Comparison of ENCODE assay signal across 26 cellular contexts in genomic region chr3:52998781-52999509, GRCh38. TPM values are rescaled to one million over a fixed set of nuclear protein-coding genes. Genes with fewer than 3 reads are reported as not detected.
A peak's percentile ranks its signal among the peaks of the same experiment; 100 is the strongest.
DNase-seq lines count a peak whose midpoint lies in the region; ATAC-seq, FAIRE-seq and TF ChIP-seq lines count a peak whose summit lies in the region.
"Had no signal": no experiment of that assay in that cellular context is flagged by ENCODE, and none has a peak within 500 bp of the region (broad histone marks: within the 10 kb centered on the region; RNA-seq: fewer than 3 reads in every experiment).

No MANE protein-coding gene starts in this region.

- TF ChIP-seq RAD21 in HepG2 (CRISPR knock-in tag; IDR thresholded peaks at IDR 0.05) = no peak

- no peaks in the 10 kb centered on the region for H3K27me3 Mint-ChIP-seq in activated naive CD8-positive, alpha-beta T cell treated with anti-CD3 and anti-CD28 coated beads for 36 hours
- H3K27me3 Mint-ChIP-seq: activated naive CD4-positive, alpha-beta T cell treated with anti-CD3 and anti-CD28 coated beads, Interleukin-2, amount 10 ng/mL, durations not matched to agents 7 days and 5 days had no signal

- H3K4me1 ChIP-seq in left ventricle myocardium inferior (no peaks in the 10 kb centered on the region), colonic mucosa (no peaks in the 10 kb centered on the region), HepG2 (ENCODE audit: insufficient read depth, low read length) (peaks cover 13% of the 10 kb centered on the region), aorta (ENCODE audit: control insufficient read depth in 1 of 2, insufficient read depth in 2 of 2, low read length in 2 of 2) (no peaks in the 10 kb centered on the region)
- H3K4me1 ChIP-seq: Peyer's patch, prostate gland had no signal

- no peak overlapping the region for H3K4me2 ChIP-seq in HepG2 (ENCODE audit: low read depth, low read length)

- no peaks in the 10 kb centered on the region for H3K9me3 Mint-ChIP-seq in activated naive CD8-positive, alpha-beta T cell treated with anti-CD3 and anti-CD28 coated beads for 36 hours
- H3K9me3 Mint-ChIP-seq: activated naive CD4-positive, alpha-beta T cell treated with anti-CD3 and anti-CD28 coated beads, Interleukin-2, amount 10 ng/mL, durations not matched to agents 7 days and 5 days; CD8-positive, alpha-beta T cell; T-helper 1 cell treated with Interleukin-12 subunit alpha and Interleukin-12 subunit beta and Interleukin-4 antibody, amounts not matched to agents 30 μg/mL and 1 μg/mL, for 36 hours had no signal

- intact Hi-C loops in left ventricle myocardium superior (cut with micrococcal nuclease) = no loop called here
- intact Hi-C loops in left ventricle myocardium inferior (cut with micrococcal nuclease) = no loop called here
- intact Hi-C loops in colonic mucosa (cut with DNase I) = no loop called here
- intact Hi-C loops in HepG2 (cut with micrococcal nuclease; ENCODE audit: unreplicated experiment) = no loop called here
- intact Hi-C loops in aorta (cut with DNase I) = no loop called here

- H3K36me3 Mint-ChIP-seq in activated naive CD8-positive, alpha-beta T cell treated with anti-CD3 and anti-CD28 coated beads for 36 hours = peaks cover 7% of the 10 kb centered on the region

- H3K9ac ChIP-seq in colonic mucosa (ENCODE audit: low read depth in 2 of 2, low read length in 2 of 2) (no peak overlapping the region), HepG2 (ENCODE audit: insufficient read depth, low read depth, low read length) (no peak overlapping the region)

- POLR2A ChIA-PET in HepG2 (lab: Yijun Ruan, JAX) = no interaction called here

- H3K27ac ChIP-seq in left ventricle myocardium inferior (replicated peaks) = no peak overlapping the region
- H3K27ac ChIP-seq in colonic mucosa = no peak overlapping the region
- no peak overlapping the region for H3K27ac ChIP-seq in HepG2 (ENCODE audit: extremely low read length, insufficient read depth, low read length)
- H3K27ac ChIP-seq in aorta (ENCODE audit: low read depth in 1 of 2, low read length in 2 of 2) = no peak overlapping the region
- H3K27ac ChIP-seq: Peyer's patch, prostate gland, thoracic aorta had no signal

- H3K4me3 Mint-ChIP-seq in activated naive CD8-positive, alpha-beta T cell treated with anti-CD3 and anti-CD28 coated beads for 36 hours = no peak overlapping the region
- H3K4me3 Mint-ChIP-seq: activated naive CD4-positive, alpha-beta T cell treated with anti-CD3 and anti-CD28 coated beads, Interleukin-2, amount 10 ng/mL, durations not matched to agents 7 days and 5 days; CD8-positive, alpha-beta T cell; T-helper 1 cell treated with Interleukin-12 subunit alpha and Interleukin-12 subunit beta and Interleukin-4 antibody, amounts not matched to agents 30 μg/mL and 1 μg/mL, for 36 hours had no signal

- whole genome bisulfite sequencing in HepG2 (ENCODE audit: low lambda C conversion rate) = 94% methylated on average over 31 of the region's 41 CpGs
- 96 to 97% methylated on average over 40 to 41 of the region's 41 CpGs for WGBS in aorta, 2 donors

- TF ChIP-seq CTCF in left ventricle myocardium inferior (IDR thresholded peaks at IDR 0.05; ENCODE audit: borderline replicate concordance) = no peak
- no peak for TF ChIP-seq CTCF in colonic mucosa (IDR thresholded peaks at IDR 0.05)
- TF ChIP-seq CTCF in HepG2 (CRISPR knock-in tag; IDR thresholded peaks at IDR 0.05) = no peak

- H3K4me3 ChIP-seq in left ventricle myocardium inferior (no peak overlapping the region), colonic mucosa (no peak overlapping the region), HepG2 (replicated peaks in 1 of 3; ENCODE audit: insufficient read depth in 1 of 3, low read depth in 2 of 3, low read length in 3 of 3) (no peak overlapping the region), aorta (ENCODE audit: low read length in 2 of 2) (no peak overlapping the region)
- H3K4me3 ChIP-seq: Peyer's patch, prostate gland, thoracic aorta had no signal

- no peak for TF ChIP-seq POLR2A in HepG2 (IDR thresholded peaks at IDR 0.05; ENCODE audit: insufficient read depth in 1 of 2, low read depth in 2 of 2, low read length in 2 of 2)

- TF ChIP-seq EP300 in HepG2 (IDR thresholded peaks at IDR 0.05; ENCODE audit: low read depth in 2 of 2, low read length in 2 of 2) = no peak
- TF ChIP-seq EP300 in HepG2 (CRISPR knock-in tag; IDR thresholded peaks at IDR 0.05; ENCODE audit: borderline replicate concordance) = no peak

- H3K9me3 ChIP-seq in left ventricle myocardium inferior (replicated peaks) = no peaks in the 10 kb centered on the region
- H3K9me3 ChIP-seq in colonic mucosa = no peaks in the 10 kb centered on the region
- no peaks in the 10 kb centered on the region for H3K9me3 ChIP-seq in HepG2 (ENCODE audit: low read length)
- no peaks in the 10 kb centered on the region for H3K9me3 ChIP-seq in aorta (ENCODE audit: control insufficient read depth, low read length)
- H3K9me3 ChIP-seq: Peyer's patch, prostate gland, thoracic aorta had no signal

- BruUV-seq in HepG2 (replicated peaks; lab: Mats Ljungman, UMichigan) = no TSS peak

- in situ Hi-C loops in HepG2 (cut with HindIII; ENCODE audit: extremely low pct_ligation_motif_present, low pct_unique_long_range_greater_than_20kb) = no loop called here

- peaks cover 11% of the 10 kb centered on the region for H3K4me1 Mint-ChIP-seq in activated naive CD8-positive, alpha-beta T cell treated with anti-CD3 and anti-CD28 coated beads for 36 hours
- H3K4me1 Mint-ChIP-seq: activated naive CD4-positive, alpha-beta T cell treated with anti-CD3 and anti-CD28 coated beads, Interleukin-2, amount 10 ng/mL, durations not matched to agents 7 days and 5 days had no signal

- no peaks in the 10 kb centered on the region for H3K79me2 ChIP-seq in HepG2 (ENCODE audit: insufficient read depth, low read length)

- H3K27me3 ChIP-seq in left ventricle myocardium inferior (ENCODE audit: low read depth) (no peaks in the 10 kb centered on the region), colonic mucosa (no peaks in the 10 kb centered on the region), HepG2 (ENCODE audit: control insufficient read depth in 1 of 2, insufficient read depth in 2 of 2, low read length in 2 of 2) (no peaks in the 10 kb centered on the region), aorta (ENCODE audit: control insufficient read depth in 1 of 2, insufficient read depth in 2 of 2, low read length in 1 of 2) (no peaks in the 10 kb centered on the region)
- H3K27me3 ChIP-seq: Peyer's patch had no signal

- CTCF ChIA-PET in HepG2 (lab: Yijun Ruan, JAX; ENCODE audit: low intra/inter-chr PET ratio, low total read pairs) = no interaction called here

- FAIRE-seq in HepG2 (lab: Jason Lieb, UNC) = no peak
- FAIRE-seq: astrocyte, HTR-8/SVneo had no signal

- no peaks in the 10 kb centered on the region for H4K20me1 ChIP-seq in HepG2 (ENCODE audit: insufficient read depth, low read length)

- no peak overlapping the region for H3K27ac Mint-ChIP-seq in activated naive CD8-positive, alpha-beta T cell treated with anti-CD3 and anti-CD28 coated beads for 36 hours
- H3K27ac Mint-ChIP-seq: activated naive CD4-positive, alpha-beta T cell treated with anti-CD3 and anti-CD28 coated beads, Interleukin-2, amount 10 ng/mL, durations not matched to agents 7 days and 5 days; CD8-positive, alpha-beta T cell; T-helper 1 cell treated with Interleukin-12 subunit alpha and Interleukin-12 subunit beta and Interleukin-4 antibody, amounts not matched to agents 30 μg/mL and 1 μg/mL, for 36 hours had no signal

- DNase-seq in left ventricle myocardium superior (no peak), left ventricle myocardium inferior (no peak), colonic mucosa (peak; percentile 61), HepG2 (ENCODE audit: low spot score) (no peak), aorta (no peak), NCI-H524 (lab: John Stamatoyannopoulos, UW) (no peak), globus pallidus (ENCODE audit: low spot score) (no peak)
- DNase-seq in activated naive CD8-positive, alpha-beta T cell treated with anti-CD3 and anti-CD28 coated beads for 36 hours = no peak
- DNase-seq: 8988T; activated CD4-positive, alpha-beta T cell treated with anti-CD3 and anti-CD28 coated beads for 4 hours; activated naive CD4-positive, alpha-beta T cell treated with anti-CD3 and anti-CD28 coated beads, Interleukin-2, amount 10 ng/mL, durations not matched to agents 7 days and 5 days; AML-193; CD8-positive, alpha-beta T cell; cerebellar nuclear complex; effector CD8-positive, alpha-beta T cell; glutamatergic neuron; Kasumi-1; NCI-H1105 treated with DMSO at 0.1 percent for 48 hours; NCI-H2081 treated with DMSO at 0.1 percent for 48 hours; NCI-H510A treated with DMSO at 0.1 percent for 48 hours; Peyer's patch had no signal

- peak; percentile 14 for ATAC-seq in left ventricle myocardium superior
- no peak for ATAC-seq in HepG2
- ATAC-seq in aorta (ENCODE audit: low FRiP score) = peak; percentile 29
- ATAC-seq: CD8-positive, alpha-beta T cell had no signal

- H2AFZ ChIP-seq in HepG2 (ENCODE audit: low read length) = no peak overlapping the region

- H3K36me3 ChIP-seq in left ventricle myocardium inferior (peaks cover 9% of the 10 kb centered on the region), colonic mucosa (no peaks in the 10 kb centered on the region), HepG2 (replicated peaks in 1 of 2; ENCODE audit: control insufficient read depth in 1 of 2, insufficient read depth in 2 of 2, low read length in 2 of 2) (no peaks in the 10 kb centered on the region), aorta (ENCODE audit: control insufficient read depth in 1 of 2, insufficient read depth in 2 of 2, low read length in 1 of 2) (no peaks in the 10 kb centered on the region)
- H3K36me3 ChIP-seq: Peyer's patch, prostate gland, thoracic aorta had no signal

RNA-seq across cellular contexts. Expression of gene SFMBT1, which starts 46.9 kb away (rescaled TPM):
- total RNA-seq in left ventricle myocardium superior (20.0 TPM), left ventricle myocardium inferior (15.9 TPM), colonic mucosa (10 to 100 TPM; 19.4 to 30.8 TPM), HepG2 (2016; rRNA removed; fragmentation: Illumina TruSeq; extraction: Trizol) (12.8 and 15.6 TPM in 2 replicates), aorta (10 to 100 TPM in 1 of 2 donors, 1 to 10 TPM in 1; 8.8 to 12.6 TPM)
- 8.9 and 9.3 TPM in 2 replicates for total RNA-seq in HepG2 (2016; cell fraction: cytosol; rRNA removed; fragmentation: Illumina TruSeq; extraction: Trizol; ENCODE audit: low read depth)
- total RNA-seq in HepG2 (2016; cell fraction: insoluble cytoplasmic fraction; rRNA removed; fragmentation: Illumina TruSeq; extraction: Trizol) = 14.5 and 15.1 TPM in 2 replicates
- 10.0 and 10.3 TPM in 2 replicates for total RNA-seq in HepG2 (2016; cell fraction: membrane; rRNA removed; fragmentation: Illumina TruSeq; extraction: Trizol)
- total RNA-seq in HepG2 (2016; cell fraction: nucleus; rRNA removed; fragmentation: Illumina TruSeq; extraction: Trizol) = 9.9 and 12.6 TPM in 2 replicates
- polyA plus RNA-seq in HepG2 (2011; rRNA removed) (3.8 and 4.0 TPM in 2 replicates), aorta (1 to 10 TPM in 1 of 2 donors, under 1 TPM in 1; 0.75 to 2.0 TPM)
- 2.9 and 3.8 TPM in 2 replicates for polyA plus RNA-seq in HepG2 (2011; cell fraction: cytosol; rRNA removed)
- polyA plus RNA-seq in HepG2 (2011; cell fraction: nucleus; rRNA removed) = 3.1 and 5.0 TPM in 2 replicates
- 3.3 TPM in 2 replicates for polyA plus RNA-seq in HepG2 (2012)
- 1.5 TPM in 2 replicates for polyA plus RNA-seq in HepG2 (2016; cell fraction: cytosol; fragmentation: Illumina TruSeq; extraction: Trizol; ENCODE audit: low read depth)
- 9.8 and 11.0 TPM in 2 replicates for polyA plus RNA-seq in HepG2 (2016; cell fraction: insoluble cytoplasmic fraction; fragmentation: Illumina TruSeq; extraction: Trizol; ENCODE audit: low read depth)
- polyA plus RNA-seq in HepG2 (2016; cell fraction: membrane; fragmentation: Illumina TruSeq; extraction: Trizol; ENCODE audit: low read depth) = 4.1 and 4.6 TPM in 2 replicates
- 9.0 and 10.5 TPM in 2 replicates for polyA plus RNA-seq in HepG2 (2016; cell fraction: nucleus; fragmentation: Illumina TruSeq; extraction: Trizol; ENCODE audit: insufficient read depth, low read depth)
- 13.9 and 50.6 TPM in 2 replicates for polyA minus RNA-seq in HepG2 (2011; rRNA and poly(A)+ RNA removed; ENCODE audit: low replicate concordance)
- 5.8 and 10.0 TPM in 2 replicates for polyA minus RNA-seq in HepG2 (2011; cell fraction: cytosol; rRNA and poly(A)+ RNA removed)
- polyA minus RNA-seq in HepG2 (2011; cell fraction: nucleus; rRNA and poly(A)+ RNA removed) = 13.1 and 13.9 TPM in 2 replicates
- total RNA-seq in activated naive CD8-positive, alpha-beta T cell treated with anti-CD3 and anti-CD28 coated beads for 36 hours = 10 to 100 TPM; 19.7 to 21.9 TPM
